ENCODE assay signal across 10 cellular contexts in the genomic region with DNA sequence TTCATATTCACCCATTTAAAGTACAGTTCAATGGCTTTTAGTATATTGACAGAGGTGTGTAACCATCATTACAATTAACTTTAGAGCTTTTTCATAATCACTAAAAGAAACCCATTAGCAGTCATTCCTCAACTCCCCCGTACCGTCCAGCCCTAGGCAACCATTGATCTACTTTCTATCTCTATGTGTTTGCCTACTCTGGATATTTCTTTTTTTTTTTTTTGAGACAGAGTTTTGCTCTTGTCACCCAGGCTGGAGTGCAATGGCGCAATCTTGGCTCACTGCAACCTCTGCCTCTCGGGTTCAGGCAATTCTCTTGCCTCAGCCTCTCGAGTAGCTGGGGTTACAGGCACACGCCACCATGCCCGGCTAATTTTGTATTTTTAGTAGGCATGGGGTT. TPM values are rescaled to one million over a fixed set of nuclear protein-coding genes. Genes with fewer than 3 reads are reported as not detected.
"Had no signal": no experiment of that assay in that cellular context is flagged by ENCODE, and none has a peak within 500 bp of the region (broad histone marks: within the 10 kb centered on the region; RNA-seq: fewer than 3 reads in every experiment).

No MANE protein-coding gene starts in this region.

RNA-seq across cellular contexts. Expression of a gene that starts 48.6 kb away (rescaled TPM):
- total RNA-seq: kidney, kidney epithelial cell, left colon, left lung, left ventricle myocardium superior, lung microvascular endothelial cell, mesenteric fat pad, mucosa of descending colon, mucosa of gallbladder, myocyte had no signal
